1 cellular context compared by ENCODE assay signal in genomic region chr22:21628386-21629261, GRCh38.
TF ChIP-seq lines count a peak whose summit lies in the region.

No MANE protein-coding gene starts in this region.

TF ChIP-seq in HEK293T, 16 proteins besides CTCF, POLR2A, EP300 and RAD21 (continued from another document):
- no peak for TF ChIP-seq ELF4 (IDR thresholded peaks at IDR 0.05)
- no peak for TF ChIP-seq FOXK2 (IDR thresholded peaks at IDR 0.05)
